In the genomic region with DNA sequence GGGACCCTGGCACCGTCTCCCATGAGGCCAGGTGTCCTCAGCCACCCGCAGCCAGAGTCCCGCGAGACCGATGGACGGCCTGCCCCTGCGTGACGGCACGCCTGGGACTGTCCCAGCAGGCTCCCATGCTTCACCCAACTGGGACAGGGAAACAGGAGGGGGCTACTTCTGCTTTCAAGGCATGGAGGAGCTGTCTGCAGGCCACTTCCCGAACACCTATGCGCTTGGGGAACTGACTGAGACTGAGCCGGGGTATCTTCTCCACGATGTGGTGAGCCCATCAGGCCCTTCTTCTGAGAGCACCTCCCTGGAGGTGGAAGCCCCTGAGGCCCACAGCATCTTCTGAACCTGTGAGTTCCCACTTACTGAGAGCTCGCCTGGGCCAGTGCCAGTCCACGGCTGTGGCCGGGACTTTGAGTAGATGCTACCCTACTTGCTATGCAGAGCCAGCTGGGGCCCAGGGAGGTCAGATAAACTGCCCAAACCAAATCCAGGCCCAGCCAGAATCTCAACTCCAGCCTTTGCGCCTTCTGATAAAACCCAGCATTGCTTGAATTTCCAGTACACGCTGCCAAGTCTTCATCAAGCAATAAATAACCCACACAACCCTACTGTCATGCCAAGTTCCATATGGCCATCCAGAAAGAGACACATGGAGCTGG, we compare ENCODE assay signal across 8 cellular contexts.
DNase-seq lines count a peak whose midpoint lies in the region; ATAC-seq, FAIRE-seq and TF ChIP-seq lines count a peak whose summit lies in the region.
"Not testable (repeated sequence)": the region's sequence is repeated elsewhere in the genome, so short reads cannot be mapped to it uniquely, and the experiment has no call there.

No MANE protein-coding gene starts in this region.

- CTCF ChIA-PET in A549 (lab: Yijun Ruan, JAX); WTC11 (lab: Charles Lee): not testable (repeated sequence)

- peak overlapping the region; percentile 44 to 81 (median 55) for H3K9ac ChIP-seq in skeletal muscle tissue (ENCODE audit: low read depth in 1 of 3, low read length in 3 of 3)

- TF ChIP-seq CTCF in A549 (IDR thresholded peaks at IDR 0.05); WTC11 (IDR thresholded peaks at IDR 0.05); ascending aorta (IDR thresholded peaks at IDR 0.05); fibroblast of the aortic adventitia (IDR thresholded peaks at IDR 0.05; ENCODE audit: insufficient read depth, low read length); mesothelial cell of epicardium (IDR thresholded peaks at IDR 0.05; ENCODE audit: unreplicated experiment): not testable (repeated sequence)

- H3K4me3 Mint-ChIP-seq in WTC11, mesothelial cell of epicardium: not testable (repeated sequence)

- H3K4me1 ChIP-seq in A549: peaks cover 72% of the 10 kb centered on the region
- H3K4me1 ChIP-seq in ascending aorta: peaks cover 14 to 71% of the 10 kb centered on the region in 2 donors
- peaks cover 71 to 76% (median 75%) of the 10 kb centered on the region in 3 donors for H3K4me1 ChIP-seq in skeletal muscle tissue (ENCODE audit: control insufficient read depth in 3 of 3, insufficient read depth in 3 of 3, low read length in 3 of 3)

- not testable (repeated sequence) for H3K36me3 Mint-ChIP-seq in WTC11, mesothelial cell of epicardium

- H3K27me3 Mint-ChIP-seq in WTC11 (ENCODE audit: low read depth); mesothelial cell of epicardium (ENCODE audit: low read depth): not testable (repeated sequence)

- not testable (repeated sequence) for H3K9me3 Mint-ChIP-seq in WTC11, mesothelial cell of epicardium

- TF ChIP-seq POLR2A in A549 (IDR thresholded peaks at IDR 0.05; ENCODE audit: low read length): not testable (repeated sequence)

- intact Hi-C loops in ascending aorta (cut with DNase I): not testable (repeated sequence)

- POLR2A ChIA-PET in A549 (lab: Yijun Ruan, JAX); WTC11 (lab: Charles Lee): not testable (repeated sequence)

- peak overlapping the region; percentile 74; the same call in 2 of the 3 replicates for H3K4me2 ChIP-seq in A549

- H3K4me1 Mint-ChIP-seq in WTC11: peaks cover 43% of the 10 kb centered on the region
- H3K4me1 Mint-ChIP-seq in mesothelial cell of epicardium: peaks cover 60% of the 10 kb centered on the region

- 81% methylated on average over 9 of the region's 18 CpGs for WGBS in A549 (ENCODE audit: missing lambda C conversion rate)

- ATAC-seq in A549, WTC11: not testable (repeated sequence)

- H3K27ac Mint-ChIP-seq in WTC11 (peak overlapping the region; percentile 19; the same call in 1 of the 2 replicates), mesothelial cell of epicardium (peak overlapping the region; percentile 83)

- not testable (repeated sequence) for H3K9me3 ChIP-seq in A549; ascending aorta; skeletal muscle tissue (ENCODE audit: control insufficient read depth in 3 of 3, low read length in 3 of 3)

- not testable (repeated sequence) for TF ChIP-seq EP300 in A549 (IDR thresholded peaks at IDR 0.05)

- not testable (repeated sequence) for H3K4me3 ChIP-seq in A549; fibroblast of the aortic adventitia (ENCODE audit: low read depth, low read length)
- H3K4me3 ChIP-seq in ascending aorta (peak overlapping the region; percentile 21 to 32), skeletal muscle tissue (ENCODE audit: low read length in 3 of 3) (peak overlapping the region; percentile 30 to 43 (median 30))

- not testable (repeated sequence) for DNase-seq in A549 (ENCODE audit: low read depth in 1 of 2, low spot score in 1 of 2); WTC11 (ENCODE audit: low spot score); mesothelial cell of epicardium (ENCODE audit: low spot score in 2 of 2, unreplicated experiment in 2 of 2)
- DNase-seq in GM04504 (ENCODE audit: low read depth) (peak; percentile 71), NCI-H1694 (lab: John Stamatoyannopoulos, UW) (peak; percentile 53), ascending aorta (ENCODE audit: low spot score in 2 of 2) (peak in 1 of 2 donors; percentile 73), fibroblast of the aortic adventitia (ENCODE audit: low read depth) (peak; percentile 68)

- H3K27ac ChIP-seq in A549 (peak overlapping the region in 1 of 2 experiments; percentile 92; a peak in 2 of 6 replicates), ascending aorta (peak overlapping the region; percentile 69 to 85), skeletal muscle tissue (ENCODE audit: low read depth, low read length) (peak overlapping the region; percentile 93)

- not testable (repeated sequence) for H3K36me3 ChIP-seq in ascending aorta; skeletal muscle tissue (ENCODE audit: control insufficient read depth in 3 of 3, insufficient read depth in 3 of 3, low read length in 3 of 3)

- TF ChIP-seq RAD21 in A549 (conservative IDR thresholded peaks at IDR 0.05 in 1 of 2, IDR thresholded peaks at IDR 0.05 in 1 of 2): not testable (repeated sequence)

- not testable (repeated sequence) for FAIRE-seq in A549 (lab: Jason Lieb, UNC)

- not testable (repeated sequence) for H3K27me3 ChIP-seq in ascending aorta; skeletal muscle tissue (ENCODE audit: control insufficient read depth in 3 of 3, insufficient read depth in 3 of 3, low read length in 3 of 3)

TF ChIP-seq in WTC11, 78 proteins besides CTCF, POLR2A, EP300 and RAD21:
- TF ChIP-seq GABPB1 (CRISPR knock-in tag; IDR thresholded peaks at IDR 0.05): 0 out of 2 replicates have a peak, but pooled peaks have one; percentile 9
